In genomic region chr2:177072069-177072468, GRCh38 we compare ENCODE assay signal across 1 cellular context.
TF ChIP-seq lines count a peak whose summit lies in the region.

No MANE protein-coding gene starts in this region.

TF ChIP-seq in K562, 482 proteins besides CTCF, POLR2A, EP300 and RAD21:
- no peak for TF ChIP-seq HOMEZ (CRISPR knock-in tag; IDR thresholded peaks at IDR 0.05)
- TF ChIP-seq MEIS2 (IDR thresholded peaks at IDR 0.05; ENCODE audit: partially characterized antibody), result peak; percentile 7
- no peak for TF ChIP-seq HDGF (IDR thresholded peaks at IDR 0.05)
